Comparison of ENCODE assay signal across 17 cellular contexts in genomic region chr3:194332858-194333211, GRCh38. TPM values are rescaled to one million over a fixed set of nuclear protein-coding genes. Genes with fewer than 3 reads are reported as not detected.
A peak's percentile ranks its signal among the peaks of the same experiment; 100 is the strongest.
DNase-seq lines count a peak whose midpoint lies in the region; ATAC-seq, FAIRE-seq and TF ChIP-seq lines count a peak whose summit lies in the region.
"Had no signal": no experiment of that assay in that cellular context is flagged by ENCODE, and none has a peak within 500 bp of the region (broad histone marks: within the 10 kb centered on the region; RNA-seq: fewer than 3 reads in every experiment).

No MANE protein-coding gene starts in this region.

- H3K9me1 ChIP-seq in keratinocyte (ENCODE audit: control insufficient read depth, extremely low read depth, insufficient read depth, low read length), result no peaks in the 10 kb centered on the region

- H4K20me1 ChIP-seq in keratinocyte (ENCODE audit: control insufficient read depth, extremely low read depth, insufficient read depth, low read length), result no peaks in the 10 kb centered on the region

- no peak overlapping the region for H3K9ac ChIP-seq in keratinocyte (ENCODE audit: control insufficient read depth, extremely low read depth, insufficient read depth, low read length)

- 67 to 80% (median 77%) methylated on average over 7 of the region's 7 CpGs for WGBS in ovary, 3 donors

- CTCF ChIA-PET in activated CD4-positive, alpha-beta memory T cell treated with anti-CD3 and anti-CD28 coated beads, Interleukin-2, amount 10 ng/mL, durations not matched to agents 7 days and 5 days (lab: Charles Lee), result interaction anchor here (0.9 to 5.6 kb wide), 11 partner anchors 12 to 667 kb away, joined by 3 to 54 read pairs (median 5); partner anchors contain the start of gene LSG1

- dilution Hi-C loops in keratinocyte (cut with MboI; ENCODE audit: extremely low pct_ligation_motif_present, low sequenced_read_pairs), result no loop called here

- no peaks in the 10 kb centered on the region for H3K79me2 ChIP-seq in keratinocyte (ENCODE audit: control insufficient read depth, insufficient read depth, low read length)

- no peak for FAIRE-seq in keratinocyte (lab: Jason Lieb, UNC)

- no peak overlapping the region for H3K27ac Mint-ChIP-seq in activated naive CD8-positive, alpha-beta T cell
- no peak overlapping the region for H3K27ac Mint-ChIP-seq in activated naive CD8-positive, alpha-beta T cell treated with anti-CD3 and anti-CD28 coated beads for 36 hours
- H3K27ac Mint-ChIP-seq in activated CD4-positive, alpha-beta memory T cell treated with anti-CD3 and anti-CD28 coated beads, Interleukin-2, amount 10 ng/mL, durations not matched to agents 7 days and 5 days, result no peak overlapping the region
- no peak overlapping the region for H3K27ac Mint-ChIP-seq in type B pancreatic cell
- H3K27ac Mint-ChIP-seq: dendritic cell treated with granulocyte-macrophage colony-stimulating factor and Interleukin-4, amounts not matched to agents 40 ng/mL and 50 ng/mL, for 4 days had no signal

- H3K4me3 ChIP-seq in keratinocyte (ENCODE audit: control insufficient read depth in 2 of 3, extremely low read depth in 1 of 3, insufficient read depth in 2 of 3, low read depth in 1 of 3, low read length in 3 of 3), result no peak overlapping the region
- H3K4me3 ChIP-seq in ovary, result no peak overlapping the region
- H3K4me3 ChIP-seq: lung had no signal

- peaks cover 6% of the 10 kb centered on the region for H3K27me3 Mint-ChIP-seq in activated naive CD8-positive, alpha-beta T cell
- peaks cover 26% of the 10 kb centered on the region for H3K27me3 Mint-ChIP-seq in activated naive CD8-positive, alpha-beta T cell treated with anti-CD3 and anti-CD28 coated beads for 36 hours
- peaks cover 35% of the 10 kb centered on the region for H3K27me3 Mint-ChIP-seq in activated CD4-positive, alpha-beta memory T cell treated with anti-CD3 and anti-CD28 coated beads, Interleukin-2, amount 10 ng/mL, durations not matched to agents 7 days and 5 days
- peaks cover 35% of the 10 kb centered on the region for H3K27me3 Mint-ChIP-seq in type B pancreatic cell

- H3K4me1 ChIP-seq in keratinocyte (ENCODE audit: control insufficient read depth, extremely low read depth, insufficient read depth, low read length) (peaks cover 22% of the 10 kb centered on the region), ovary (ENCODE audit: insufficient read depth) (no peaks in the 10 kb centered on the region)
- H3K4me1 ChIP-seq: testis had no signal

- no peaks in the 10 kb centered on the region for H3K36me3 Mint-ChIP-seq in activated naive CD8-positive, alpha-beta T cell
- H3K36me3 Mint-ChIP-seq in activated naive CD8-positive, alpha-beta T cell treated with anti-CD3 and anti-CD28 coated beads for 36 hours, result no peaks in the 10 kb centered on the region
- H3K36me3 Mint-ChIP-seq in activated CD4-positive, alpha-beta memory T cell treated with anti-CD3 and anti-CD28 coated beads, Interleukin-2, amount 10 ng/mL, durations not matched to agents 7 days and 5 days (ENCODE audit: low read depth), result no peaks in the 10 kb centered on the region
- H3K36me3 Mint-ChIP-seq in type B pancreatic cell, result no peaks in the 10 kb centered on the region

- DNase-seq in activated naive CD8-positive, alpha-beta T cell treated with anti-CD3 and anti-CD28 coated beads for 36 hours, result no peak
- no peak for DNase-seq in activated CD4-positive, alpha-beta memory T cell treated with anti-CD3 and anti-CD28 coated beads, Interleukin-2, amount 10 ng/mL, durations not matched to agents 7 days and 5 days
- no peak for DNase-seq in keratinocyte (ENCODE audit: low read depth, low spot score)
- DNase-seq in type B pancreatic cell (ENCODE audit: extremely low spot score, unreplicated experiment), result no peak
- DNase-seq in ovary, result no peak
- DNase-seq in NCI-H128 (lab: John Stamatoyannopoulos, UW; ENCODE audit: unreplicated experiment), result no peak
- DNase-seq: activated T-cell treated with anti-CD3 and anti-CD28 coated beads for 4 hours; aorta; DMS153; NCI-H2171; NK-92 treated with Interleukin-12 subunit alpha and Interleukin-12 subunit beta, amount 100 ng/mL, for 24 hours; testis had no signal

- H3K36me3 ChIP-seq in keratinocyte (ENCODE audit: control insufficient read depth in 2 of 2, extremely low read depth in 1 of 2, insufficient read depth in 2 of 2, low read length in 2 of 2) (no peaks in the 10 kb centered on the region), ovary (no peaks in the 10 kb centered on the region)

- H3K27ac ChIP-seq in keratinocyte (ENCODE audit: control insufficient read depth, insufficient read depth, low read length) (no peak overlapping the region), ovary (no peak overlapping the region)
- H3K27ac ChIP-seq: testis had no signal

- H3K4me2 ChIP-seq in keratinocyte (ENCODE audit: control insufficient read depth, extremely low read depth, insufficient read depth, low read depth, low read length), result peak overlapping the region; percentile 84

- no peak for TF ChIP-seq POLR2A in ovary (IDR thresholded peaks at IDR 0.05)

- H3K9me3 ChIP-seq in keratinocyte (ENCODE audit: control insufficient read depth, low read depth, low read length), result no peaks in the 10 kb centered on the region
- no peaks in the 10 kb centered on the region for H3K9me3 ChIP-seq in ovary
- H3K9me3 ChIP-seq: testis had no signal

- peaks cover 5% of the 10 kb centered on the region for H3K4me1 Mint-ChIP-seq in activated naive CD8-positive, alpha-beta T cell (ENCODE audit: low read depth)
- peaks cover 2% of the 10 kb centered on the region for H3K4me1 Mint-ChIP-seq in activated naive CD8-positive, alpha-beta T cell treated with anti-CD3 and anti-CD28 coated beads for 36 hours
- H3K4me1 Mint-ChIP-seq in activated CD4-positive, alpha-beta memory T cell treated with anti-CD3 and anti-CD28 coated beads, Interleukin-2, amount 10 ng/mL, durations not matched to agents 7 days and 5 days, result peaks cover 12% of the 10 kb centered on the region
- peaks cover 43% of the 10 kb centered on the region for H3K4me1 Mint-ChIP-seq in type B pancreatic cell (ENCODE audit: unreplicated experiment)

- H3K4me3 Mint-ChIP-seq in activated naive CD8-positive, alpha-beta T cell, result peak overlapping the region; percentile 63
- no peak overlapping the region for H3K4me3 Mint-ChIP-seq in activated naive CD8-positive, alpha-beta T cell treated with anti-CD3 and anti-CD28 coated beads for 36 hours
- H3K4me3 Mint-ChIP-seq in activated CD4-positive, alpha-beta memory T cell treated with anti-CD3 and anti-CD28 coated beads, Interleukin-2, amount 10 ng/mL, durations not matched to agents 7 days and 5 days, result peak overlapping the region; percentile 65
- peak overlapping the region; percentile 83 for H3K4me3 Mint-ChIP-seq in type B pancreatic cell

- H3K9me3 Mint-ChIP-seq in activated naive CD8-positive, alpha-beta T cell (ENCODE audit: low read depth), result no peaks in the 10 kb centered on the region
- H3K9me3 Mint-ChIP-seq in activated naive CD8-positive, alpha-beta T cell treated with anti-CD3 and anti-CD28 coated beads for 36 hours, result no peaks in the 10 kb centered on the region
- H3K9me3 Mint-ChIP-seq in activated CD4-positive, alpha-beta memory T cell treated with anti-CD3 and anti-CD28 coated beads, Interleukin-2, amount 10 ng/mL, durations not matched to agents 7 days and 5 days, result no peaks in the 10 kb centered on the region
- no peaks in the 10 kb centered on the region for H3K9me3 Mint-ChIP-seq in type B pancreatic cell
- H3K9me3 Mint-ChIP-seq: dendritic cell treated with granulocyte-macrophage colony-stimulating factor and Interleukin-4, amounts not matched to agents 40 ng/mL and 50 ng/mL, for 4 days had no signal

- no peak for TF ChIP-seq EP300 in ovary (IDR thresholded peaks at IDR 0.05)

- H2AFZ ChIP-seq in keratinocyte (ENCODE audit: control insufficient read depth, low read length), result no peak overlapping the region

- no peak for TF ChIP-seq CTCF in keratinocyte (optimal IDR thresholded peaks at IDR 0.05 in 1 of 3, IDR thresholded peaks at IDR 0.05 in 1 of 3, conservative IDR thresholded peaks at IDR 0.05 in 1 of 3; ENCODE audit: extremely low read depth in 1 of 3, insufficient read depth in 2 of 3, low read length in 3 of 3)
- TF ChIP-seq CTCF in type B pancreatic cell (conservative IDR thresholded peaks at IDR 0.05), result no peak
- no peak for TF ChIP-seq CTCF in ovary (IDR thresholded peaks at IDR 0.05)

- ATAC-seq in HG03571 (IDR thresholded peaks at IDR 0.05; ENCODE audit: unreplicated experiment), result no peak

- POLR2A ChIA-PET in activated CD4-positive, alpha-beta memory T cell treated with anti-CD3 and anti-CD28 coated beads, Interleukin-2, amount 10 ng/mL, durations not matched to agents 7 days and 5 days (lab: Charles Lee), result no interaction called here

- H3K27me3 ChIP-seq in keratinocyte (ENCODE audit: control insufficient read depth, extremely low read depth, insufficient read depth, low read length) (no peaks in the 10 kb centered on the region), ovary (no peaks in the 10 kb centered on the region)
- H3K27me3 ChIP-seq: testis had no signal

- intact Hi-C loops in ovary (cut with DNase I), result loop anchor here in 2 of 4 donors (5.0 to 10.0 kb wide), 3 partner anchors 69 to 262 kb away; no protein-coding TSS in a partner anchor

RNA-seq across cellular contexts. Expression of gene CPN2, which starts 18.3 kb away (rescaled TPM):
- total RNA-seq in activated naive CD8-positive, alpha-beta T cell treated with anti-CD3 and anti-CD28 coated beads for 36 hours, result not detected
- total RNA-seq in activated CD4-positive, alpha-beta memory T cell treated with anti-CD3 and anti-CD28 coated beads, Interleukin-2, amount 10 ng/mL, durations not matched to agents 7 days and 5 days, result not detected
- polyA plus RNA-seq in keratinocyte, result not detected in 3 replicates
- not detected for polyA plus RNA-seq in keratinocyte (2011; ENCODE audit: low read depth)
- not detected in 2 replicates for polyA plus RNA-seq in keratinocyte (2011; cell fraction: cytosol; rRNA removed)
- polyA plus RNA-seq in keratinocyte (2011; cell fraction: nucleus; rRNA removed), result not detected in 2 replicates
- polyA plus RNA-seq in keratinocyte (2012; ENCODE audit: low replicate concordance), result not detected in 2 replicates
- polyA minus RNA-seq in keratinocyte, result not detected in 3 replicates
- not detected for polyA minus RNA-seq in keratinocyte (2011; cell fraction: cytosol; rRNA and poly(A)+ RNA removed)
- not detected in 2 replicates for polyA minus RNA-seq in keratinocyte (2011; cell fraction: nucleus; rRNA and poly(A)+ RNA removed)
- total RNA-seq in type B pancreatic cell (ENCODE audit: low replicate concordance), result not detected in 2 replicates
- total RNA-seq in ovary, result under 1 TPM in 1 of 7 donors, not detected in 6; 0.18 TPM
- polyA plus RNA-seq in ovary, result 1 to 10 TPM in 1 of 2 donors, not detected in 1; 1.6 TPM
- total RNA-seq: aorta, lung, SK-MEL-5 had no signal
- polyA plus RNA-seq: aorta, lung had no signal

RNA-seq across cellular contexts. Expression of gene LRRC15, which starts 36.7 kb away (rescaled TPM):
- total RNA-seq in activated naive CD8-positive, alpha-beta T cell treated with anti-CD3 and anti-CD28 coated beads for 36 hours, result not detected
- total RNA-seq in activated CD4-positive, alpha-beta memory T cell treated with anti-CD3 and anti-CD28 coated beads, Interleukin-2, amount 10 ng/mL, durations not matched to agents 7 days and 5 days, result not detected
- polyA plus RNA-seq in keratinocyte, result not detected in 3 replicates
- polyA plus RNA-seq in keratinocyte (2011; ENCODE audit: low read depth), result not detected
- polyA plus RNA-seq in keratinocyte (2011; cell fraction: cytosol; rRNA removed), result not detected in 2 replicates
- polyA plus RNA-seq in keratinocyte (2011; cell fraction: nucleus; rRNA removed), result not detected in 2 replicates
- not detected in 2 replicates for polyA plus RNA-seq in keratinocyte (2012; ENCODE audit: low replicate concordance)
- not detected in 3 replicates for polyA minus RNA-seq in keratinocyte
- polyA minus RNA-seq in keratinocyte (2011; cell fraction: cytosol; rRNA and poly(A)+ RNA removed), result not detected
- polyA minus RNA-seq in keratinocyte (2011; cell fraction: nucleus; rRNA and poly(A)+ RNA removed), result not detected in 2 replicates
- total RNA-seq in type B pancreatic cell (ENCODE audit: low replicate concordance), result 0.05 and 0.07 TPM in 2 replicates
- total RNA-seq in ovary, result under 1 TPM in 6 of 7 donors, not detected in 1; 0.05 to 0.45 (median 0.19) TPM
- polyA plus RNA-seq in ovary, result 1 to 10 TPM in 1 of 2 donors, under 1 TPM in 1; 0.10 to 2.5 TPM
- total RNA-seq: SK-MEL-5 had no signal
- polyA plus RNA-seq: aorta had no signal
